In the genomic region with DNA sequence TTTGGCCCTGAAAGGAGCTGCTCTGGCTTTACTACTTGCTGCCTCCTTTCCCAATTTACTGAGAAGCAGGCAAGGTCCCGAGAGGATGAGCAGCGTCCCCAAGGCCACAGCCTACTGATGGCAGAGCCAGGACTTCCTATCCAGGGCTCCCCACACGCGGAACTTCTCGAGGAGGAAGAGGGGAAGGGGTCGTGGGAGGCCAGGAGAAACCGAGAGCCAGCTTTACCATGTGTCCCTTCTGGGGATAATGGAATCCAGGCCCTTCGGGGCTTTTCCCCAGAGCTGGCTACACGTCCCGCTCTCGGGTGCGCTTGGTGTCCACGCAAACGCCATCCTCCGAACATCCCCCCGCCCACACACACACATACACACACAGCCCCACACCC, we compare ENCODE assay signal across 8 cellular contexts. TPM values are rescaled to one million over a fixed set of nuclear protein-coding genes. Genes with fewer than 3 reads are reported as not detected.
DNase-seq lines count a peak whose midpoint lies in the region; ATAC-seq and TF ChIP-seq lines count a peak whose summit lies in the region.

No MANE protein-coding gene starts in this region.

- DNase-seq in DND-41 (no peak), SK-MEL-5 (ENCODE audit: low read depth, low spot score) (peak; percentile 29), esophagus muscularis mucosa (ENCODE audit: extremely low spot score) (peak; percentile 92), ovary (no peak), putamen (ENCODE audit: low spot score) (no peak)

- intact Hi-C loops in esophagus muscularis mucosa (cut with DNase I): no loop called here
- intact Hi-C loops in ovary (cut with DNase I): no loop called here

- H3K27me3 ChIP-seq in DND-41 (ENCODE audit: insufficient read depth, low read length, poor library complexity): no peaks in the 10 kb centered on the region
- H3K27me3 ChIP-seq in esophagus muscularis mucosa: peaks cover 0 to 4% (median 0%) of the 10 kb centered on the region in 4 donors
- no peaks in the 10 kb centered on the region for H3K27me3 ChIP-seq in ovary

- no peak for TF ChIP-seq EP300 in esophagus muscularis mucosa (IDR thresholded peaks at IDR 0.05)
- TF ChIP-seq EP300 in ovary (IDR thresholded peaks at IDR 0.05): no peak

- H2AFZ ChIP-seq in DND-41 (ENCODE audit: low read depth, low read length): peak overlapping the region; percentile 59

- TF ChIP-seq CTCF in DND-41 (IDR thresholded peaks at IDR 0.05; ENCODE audit: borderline replicate concordance, extremely low read depth, low read length, poor library complexity, severe bottlenecking) (no peak), esophagus muscularis mucosa (IDR thresholded peaks at IDR 0.05) (no peak), ovary (IDR thresholded peaks at IDR 0.05) (no peak)

- H3K9me3 ChIP-seq in DND-41 (ENCODE audit: insufficient read depth, low read length, severe bottlenecking) (no peaks in the 10 kb centered on the region), esophagus muscularis mucosa (no peaks in the 10 kb centered on the region), ovary (no peaks in the 10 kb centered on the region)

- ATAC-seq in DND-41 (ENCODE audit: insufficient read depth, low read depth) (no peak), GM21786 (IDR thresholded peaks at IDR 0.05; ENCODE audit: unreplicated experiment) (no peak), GM18498 (IDR thresholded peaks at IDR 0.05; ENCODE audit: unreplicated experiment) (no peak), HG03442 (IDR thresholded peaks at IDR 0.05; ENCODE audit: unreplicated experiment) (no peak)

- H3K36me3 ChIP-seq in DND-41 (ENCODE audit: insufficient read depth, low read length) (no peaks in the 10 kb centered on the region), esophagus muscularis mucosa (peaks cover 0 to under 1% (median 0%) of the 10 kb centered on the region in 4 donors), ovary (no peaks in the 10 kb centered on the region)

- no peaks in the 10 kb centered on the region for H4K20me1 ChIP-seq in DND-41 (ENCODE audit: insufficient read depth, low read length)

- TF ChIP-seq POLR2A in esophagus muscularis mucosa (IDR thresholded peaks at IDR 0.05; ENCODE audit: low read depth): no peak
- TF ChIP-seq POLR2A in ovary (IDR thresholded peaks at IDR 0.05): no peak

- H3K27ac ChIP-seq in DND-41 (ENCODE audit: low read length) (no peak overlapping the region), esophagus muscularis mucosa (replicated peaks in 1 of 4) (peak overlapping the region; percentile 99 to 100 (median 99)), ovary (peak overlapping the region; percentile 87 to 88)

- peak overlapping the region in 1 of 2 experiments; percentile 57; a peak in 3 of 4 replicates for H3K4me3 ChIP-seq in DND-41 (ENCODE audit: low read depth in 1 of 2, low read length in 2 of 2)
- peak overlapping the region; percentile 70 to 91 (median 86) for H3K4me3 ChIP-seq in esophagus muscularis mucosa
- H3K4me3 ChIP-seq in ovary: peak overlapping the region; percentile 49

- H3K4me1 ChIP-seq in DND-41 (ENCODE audit: insufficient read depth, low read length) (peaks cover 6% of the 10 kb centered on the region), esophagus muscularis mucosa (peaks cover 18 to 61% (median 43%) of the 10 kb centered on the region in 4 donors), ovary (ENCODE audit: insufficient read depth) (peaks cover 3% of the 10 kb centered on the region)

- H3K79me2 ChIP-seq in DND-41 (ENCODE audit: insufficient read depth, low read length): no peaks in the 10 kb centered on the region

- peak overlapping the region; percentile 50 for H3K9ac ChIP-seq in DND-41 (ENCODE audit: low read depth, low read length)

- 3% methylated on average over 15 of the region's 16 CpGs for WGBS in esophagus muscularis mucosa
- 0 to 1% (median 1%) methylated on average over 16 of the region's 16 CpGs for WGBS in ovary, 3 donors

- in situ Hi-C loops in SK-MEL-5 (cut with HindIII; ENCODE audit: low pct_unique_long_range_greater_than_20kb, low sequenced_read_pairs): no loop called here

- peak overlapping the region; percentile 70 for H3K4me2 ChIP-seq in DND-41 (ENCODE audit: insufficient read depth, low read length)

RNA-seq across cellular contexts. Expression of a gene that starts 4.3 kb away (rescaled TPM):
- total RNA-seq in SK-MEL-5 (2014; rRNA removed; shearing (Covaris generic)): 0.27 and 0.29 TPM in 2 replicates
- 4.5 and 4.8 TPM in 2 replicates for polyA plus RNA-seq in SK-MEL-5 (2015; cell fraction: cytosol; rRNA removed)
- 9.1 and 10.6 TPM in 2 replicates for polyA plus RNA-seq in SK-MEL-5 (2015; cell fraction: nucleus; rRNA removed)
- total RNA-seq in esophagus muscularis mucosa: 100 to 1,000 TPM in 1 of 4 donors, 10 to 100 TPM in 3; 65.4 to 157 (median 75.9) TPM
- total RNA-seq in ovary: 100 to 1,000 TPM in 2 of 7 donors, 10 to 100 TPM in 5; 14.3 to 247 (median 45.9) TPM
- polyA plus RNA-seq in ovary: 100 to 1,000 TPM in 1 of 2 donors, 10 to 100 TPM in 1; 43.9 to 197 TPM

Comparison
In these comparisons a context has a peak if more than half of its experiments do, and no peak if none do; other contexts are left out.
1. DNase-seq: peak in SK-MEL-5 (single experiment) and esophagus muscularis mucosa (single experiment); none in DND-41 (single experiment), ovary (0 of 5) and putamen (single experiment).
2. RNA of a gene that starts 4.3 kb away (total RNA-seq): 65.4 to 157 TPM in esophagus muscularis mucosa and 14.3 to 247 TPM in ovary; 0.27 to 0.29 TPM in SK-MEL-5; every median in the first group is over 10 times any median in the second.